Comparison of ENCODE assay signal across 8 cellular contexts in the genomic region with DNA sequence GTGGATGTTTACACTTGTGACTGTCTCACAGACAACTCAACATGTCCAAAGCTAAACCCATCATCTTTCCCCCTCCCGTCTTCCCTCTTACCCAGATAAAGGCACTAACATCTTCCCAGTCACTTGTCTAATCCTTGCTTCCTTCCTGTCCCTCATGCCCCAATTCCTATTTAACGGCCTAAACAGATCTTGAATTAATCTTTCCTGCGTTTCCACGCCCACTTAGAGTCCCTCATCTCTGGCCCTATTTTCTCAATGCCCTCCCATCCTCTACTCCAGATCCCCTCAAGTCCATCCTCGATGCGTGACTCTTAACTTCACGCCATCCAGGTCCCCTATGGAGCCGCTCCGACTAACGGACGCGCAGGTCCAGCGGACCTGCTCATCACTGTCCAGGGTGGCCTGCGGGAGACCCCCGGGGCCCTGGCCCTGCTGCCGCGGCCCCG. TPM values are rescaled to one million over a fixed set of nuclear protein-coding genes. Genes with fewer than 3 reads are reported as not detected.
DNase-seq lines count a peak whose midpoint lies in the region; ATAC-seq and TF ChIP-seq lines count a peak whose summit lies in the region.

No MANE protein-coding gene starts in this region.

- POLR2A ChIA-PET in T-cell (lab: Charles Lee) = interaction anchor here in 1 of 2 donors (0.6 to 1.0 kb wide), 2 partner anchors 328 to 974 kb away, joined by 3 to 4 read pairs; partner anchors contain the start of gene COPS8

- H3K4me3 Mint-ChIP-seq in T-cell = peak overlapping the region; percentile 80 to 87 (median 86)

- ATAC-seq in T-cell (replicated peaks in 1 of 4) (no peak), GM21423 (IDR thresholded peaks at IDR 0.05; ENCODE audit: unreplicated experiment) (no peak), GM19324 (IDR thresholded peaks at IDR 0.05; ENCODE audit: low FRiP score, unreplicated experiment) (no peak), GM18498 (IDR thresholded peaks at IDR 0.05; ENCODE audit: unreplicated experiment) (no peak)

- H3K27ac Mint-ChIP-seq in T-cell = peak overlapping the region; percentile 63 to 77

- CTCF ChIA-PET in T-cell (lab: Charles Lee) = no interaction called here

- peak; percentile 20 for DNase-seq in stimulated activated CD4-positive, alpha-beta T cell treated with anti-CD3 and anti-CD28 coated beads, Interleukin-15, amount 100 ng/mL, for 24 hours
- DNase-seq in stimulated activated CD4-positive, alpha-beta T cell treated with anti-CD3 and anti-CD28 coated beads, Interleukin-4, amount 100 ng/mL, for 1 hour = no peak
- DNase-seq in T-cell (peak in 1 of 34 experiments; percentile 32), fibroblast of the aortic adventitia (ENCODE audit: low read depth) (peak; percentile 30), skeletal muscle cell (ENCODE audit: low read depth) (no peak)

- peak overlapping the region; percentile 68 for H3K4me3 ChIP-seq in fibroblast of the aortic adventitia (ENCODE audit: low read depth, low read length)
- H3K4me3 ChIP-seq in skeletal muscle cell (ENCODE audit: low read depth, low read length) = peak overlapping the region; percentile 96

- H3K27me3 Mint-ChIP-seq in T-cell = peaks cover 17 to 18% of the 10 kb centered on the region in 2 donors

- TF ChIP-seq CTCF in fibroblast of the aortic adventitia (IDR thresholded peaks at IDR 0.05; ENCODE audit: insufficient read depth, low read length) = no peak

- peaks cover 0 to 4% (median 0%) of the 10 kb centered on the region in 3 donors for H3K9me3 Mint-ChIP-seq in T-cell

- peaks cover 38 to 40% (median 40%) of the 10 kb centered on the region in 3 donors for H3K4me1 Mint-ChIP-seq in T-cell

- peaks cover 4% of the 10 kb centered on the region for H3K36me3 Mint-ChIP-seq in T-cell

RNA-seq across cellular contexts. Expression of gene SCLY, which starts 0.7 kb away (rescaled TPM):
- 10 to 100 TPM; 19.2 to 30.0 (median 25.2) TPM for total RNA-seq in T-cell
- 2.6 and 13.0 TPM in 2 replicates for total RNA-seq in fibroblast of the aortic adventitia (ENCODE audit: low replicate concordance)

RNA-seq across cellular contexts. Expression of gene ESPNL, which starts 40.0 kb away (rescaled TPM):
- under 1 TPM in 3 of 5 donors, not detected in 2; 0.10 to 0.44 (median 0.25) TPM for total RNA-seq in T-cell
- total RNA-seq in fibroblast of the aortic adventitia (ENCODE audit: low replicate concordance) = 1.4 and 2.4 TPM in 2 replicates

Comparison
In these comparisons a context has a peak if more than half of its experiments do, and no peak if none do; other contexts are left out.
1. DNase-seq: peak in stimulated activated CD4-positive, alpha-beta T cell treated with anti-CD3 and anti-CD28 coated beads, Interleukin-15, amount 100 ng/mL, for 24 hours (single experiment) and fibroblast of the aortic adventitia (single experiment); none in stimulated activated CD4-positive, alpha-beta T cell treated with anti-CD3 and anti-CD28 coated beads, Interleukin-4, amount 100 ng/mL, for 1 hour (single experiment) and skeletal muscle cell (single experiment).